ENCODE assay signal across 25 cellular contexts in the genomic region with DNA sequence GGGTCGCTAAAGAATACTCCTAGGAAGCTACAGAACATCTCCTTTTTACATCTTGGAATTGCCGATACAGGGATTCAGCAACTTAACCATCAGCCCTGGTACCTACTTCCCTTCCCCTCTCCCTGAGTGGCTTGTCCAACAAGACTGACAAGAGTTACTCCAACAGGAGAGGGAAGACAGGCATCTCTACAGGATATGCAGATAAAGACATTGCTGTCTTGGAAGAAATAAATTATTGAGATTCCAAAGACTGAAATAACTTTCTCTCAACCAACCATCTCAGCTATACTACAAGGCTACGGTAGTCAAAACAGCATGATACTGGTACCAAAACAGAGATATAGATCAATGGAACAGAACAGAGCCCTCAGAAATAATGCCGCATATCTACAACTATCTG.
"Had no signal": no experiment of that assay in that cellular context is flagged by ENCODE, and none has a peak within 500 bp of the region (broad histone marks: within the 10 kb centered on the region; RNA-seq: fewer than 3 reads in every experiment).

No MANE protein-coding gene starts in this region.

- H3K27ac ChIP-seq: stomach, suprapubic skin, testis, thoracic aorta, thyroid gland, tibial artery, tibial nerve, transverse colon, upper lobe of left lung, upper lobe of right lung, uterus, vagina had no signal

- DNase-seq: stimulated activated CD4-positive, alpha-beta T cell treated with anti-CD3 and anti-CD28 coated beads, Interleukin-2, amount 100 ng/mL, for 48 hours; stimulated activated CD4-positive, alpha-beta T cell treated with anti-CD3 and anti-CD28 coated beads, Interleukin-4, amount 100 ng/mL, for 1 hour; stimulated activated CD4-positive, alpha-beta T cell treated with anti-CD3 and anti-CD28 coated beads, Interleukin-4, amount 100 ng/mL, for 24 hours; stimulated activated CD4-positive, alpha-beta T cell treated with anti-CD3 and anti-CD28 coated beads, Interleukin-4, amount 100 ng/mL, for 4 hours; stimulated activated CD8-positive, alpha-beta memory T cell treated with anti-CD3 and anti-CD28 coated beads, Interleukin-4, amount 100 ng/mL, for 48 hours; stimulated activated naive B cell treated with anti-CD40 and anti-IgM and Interleukin-4, amounts not matched to agents 10 μg/mL and 1 μg/mL and 100 μg/mL, for 72 hours; stimulated activated naive CD4-positive, alpha-beta T cell; stimulated activated naive CD4-positive, alpha-beta T cell treated with Interleukin-2 at 50 U/mL for 16 hours; stimulated activated naive CD8-positive, alpha-beta T cell treated with anti-CD3 and anti-CD28 coated beads, Interleukin-15, amount 100 ng/mL, for 72 hours; stimulated activated naive CD8-positive, alpha-beta T cell treated with anti-CD3 and anti-CD28 coated beads, Interleukin-15, Interleukin-2, amounts not matched to agents 100 U/mL and 50 U/mL, for 24 hours; stomach; substantia nigra; testis; thyroid gland; tibial artery; transverse colon; upper lobe of left lung; upper lobe of right lung; uterus had no signal

- H3K4me1 ChIP-seq: stomach, suprapubic skin, testis, thyroid gland, tibial artery, tibial nerve, transverse colon, upper lobe of left lung, upper lobe of right lung, uterus, vagina had no signal

- H3K36me3 ChIP-seq: stomach, suprapubic skin, thoracic aorta, thyroid gland, tibial artery, tibial nerve, transverse colon, upper lobe of left lung, upper lobe of right lung, uterus, vagina had no signal

- H3K27me3 ChIP-seq: stomach, suprapubic skin, testis, thyroid gland, tibial artery, tibial nerve, transverse colon, upper lobe of left lung, upper lobe of right lung, uterus, vagina had no signal

- ATAC-seq: stimulated activated effector memory CD8-positive, alpha-beta T cell treated with anti-CD3 and anti-CD28 coated beads, Interleukin-12 subunit alpha, Interleukin-12 subunit beta, amount 100 ng/mL, for 72 hours; stimulated activated memory B cell treated with anti-CD40 and anti-IgM and Interleukin-4, amounts not matched to agents 10 μg/mL and 1 μg/mL and 100 μg/mL, for 72 hours; stimulated activated naive B cell treated with anti-CD40 and anti-IgM and Interleukin-4, amounts not matched to agents 10 μg/mL and 1 μg/mL and 100 μg/mL, for 72 hours; stimulated activated naive CD8-positive, alpha-beta T cell treated with anti-CD3 and anti-CD28 coated beads, Interleukin-15, amount 100 ng/mL, for 72 hours; stimulated activated naive CD8-positive, alpha-beta T cell treated with anti-CD3 and anti-CD28 coated beads, Interleukin-15, Interleukin-2, amounts not matched to agents 100 U/mL and 50 U/mL, for 24 hours; upper lobe of right lung had no signal

- H3K4me3 ChIP-seq: stomach, suprapubic skin, testis, thoracic aorta, thyroid gland, tibial artery, tibial nerve, transverse colon, upper lobe of left lung, upper lobe of right lung, uterus, vagina had no signal

- H3K9me3 ChIP-seq: stomach, suprapubic skin, testis, thoracic aorta, thyroid gland, tibial artery, tibial nerve, transverse colon, upper lobe of left lung, upper lobe of right lung, uterus, vagina had no signal
